In genomic region chr16:75243667-75244224, GRCh38 we compare ENCODE assay signal across 13 cellular contexts. TPM values are rescaled to one million over a fixed set of nuclear protein-coding genes. Genes with fewer than 3 reads are reported as not detected.
A peak's percentile ranks its signal among the peaks of the same experiment; 100 is the strongest.
DNase-seq lines count a peak whose midpoint lies in the region; ATAC-seq, FAIRE-seq and TF ChIP-seq lines count a peak whose summit lies in the region.
"Had no signal": no experiment of that assay in that cellular context is flagged by ENCODE, and none has a peak within 500 bp of the region (broad histone marks: within the 10 kb centered on the region; RNA-seq: fewer than 3 reads in every experiment).

No MANE protein-coding gene starts in this region.

- H3K9ac ChIP-seq in endothelial cell of umbilical vein (replicated peaks; ENCODE audit: extremely low read depth, insufficient read depth, low read length): peak overlapping the region; percentile 87

- TF ChIP-seq CTCF in left ventricle myocardium inferior (IDR thresholded peaks at IDR 0.05; ENCODE audit: borderline replicate concordance) (no peak), endothelial cell of umbilical vein (IDR thresholded peaks at IDR 0.05; ENCODE audit: extremely low read depth in 1 of 2, insufficient read depth in 1 of 2, low read depth in 1 of 2, low read length in 2 of 2) (no peak), osteoblast (IDR thresholded peaks at IDR 0.05; ENCODE audit: extremely low read depth, low read depth, low read length) (no peak)

- H4K20me1 ChIP-seq in endothelial cell of umbilical vein (replicated peaks; ENCODE audit: control insufficient read depth, extremely low read depth, insufficient read depth, low read length): no peaks in the 10 kb centered on the region
- peaks cover 38% of the 10 kb centered on the region for H4K20me1 ChIP-seq in osteoblast (ENCODE audit: insufficient read depth, low read length)

- H3K4me2 ChIP-seq in endothelial cell of umbilical vein (ENCODE audit: insufficient read depth, low read length) (no peak overlapping the region), osteoblast (ENCODE audit: insufficient read depth, low read length) (peak overlapping the region; percentile 72)

- dilution Hi-C loops in endothelial cell of umbilical vein (cut with MboI; ENCODE audit: extremely low pct_ligation_motif_present, low sequenced_read_pairs): no loop called here

- H3K4me3 ChIP-seq in left ventricle myocardium inferior (peak overlapping the region; percentile 23), endothelial cell of umbilical vein (replicated peaks in 1 of 3; ENCODE audit: insufficient read depth in 1 of 3, low read depth in 1 of 3, low read length in 3 of 3) (no peak overlapping the region), osteoblast (ENCODE audit: insufficient read depth, low read length) (peak overlapping the region; percentile 10)
- H3K4me3 ChIP-seq: HAP-1 had no signal

- DNase-seq in left ventricle myocardium inferior (no peak), left ventricle myocardium superior (no peak), endothelial cell of umbilical vein (ENCODE audit: low read depth, low spot score) (no peak), osteoblast (ENCODE audit: insufficient read length, low spot score, missing footprints) (no peak), urothelium cell line (ENCODE audit: low spot score) (no peak), NCI-H526 treated with DMSO at 0.1 percent for 48 hours (lab: John Stamatoyannopoulos, UW) (no peak)
- DNase-seq: NCI-H1048; NCI-H510A treated with DMSO at 0.1 percent for 48 hours; stimulated activated naive CD4-positive, alpha-beta T cell had no signal

- FAIRE-seq in endothelial cell of umbilical vein (lab: Jason Lieb, UNC) (no peak), urothelium cell line (lab: Jason Lieb, UNC) (peak; percentile 20)

- H3K9me3 ChIP-seq in left ventricle myocardium inferior (replicated peaks): no peaks in the 10 kb centered on the region
- H3K9me3 ChIP-seq in endothelial cell of umbilical vein (replicated peaks; ENCODE audit: control insufficient read depth, insufficient read depth, low read length): no peaks in the 10 kb centered on the region
- H3K9me3 ChIP-seq in osteoblast (ENCODE audit: low read depth, low read length): no peaks in the 10 kb centered on the region
- H3K9me3 ChIP-seq: HAP-1 had no signal

- CTCF ChIA-PET in endothelial cell of umbilical vein (lab: Charles Lee): interaction anchor here (1.1 to 3.0 kb wide), 7 partner anchors 10 to 160 kb away, joined by 3 to 32 read pairs (median 5); no protein-coding TSS in a partner anchor

- BruUV-seq in endothelial cell of umbilical vein (replicated peaks; lab: Mats Ljungman, UMichigan): no TSS peak

- ATAC-seq in left ventricle myocardium superior: no peak
- ATAC-seq in GM18517 (IDR thresholded peaks at IDR 0.05; ENCODE audit: unreplicated experiment): no peak
- no peak for ATAC-seq in HG03439 (IDR thresholded peaks at IDR 0.05; ENCODE audit: unreplicated experiment)

- H3K9me1 ChIP-seq in endothelial cell of umbilical vein (replicated peaks; ENCODE audit: control insufficient read depth, extremely low read depth, insufficient read depth, low read length): no peaks in the 10 kb centered on the region

- intact Hi-C loops in left ventricle myocardium inferior (cut with micrococcal nuclease) (no loop called here), left ventricle myocardium superior (cut with micrococcal nuclease) (no loop called here), endothelial cell of umbilical vein (cut with micrococcal nuclease) (loop anchor here (1.0 to 2.0 kb wide), 3 partner anchors 37 to 159 kb away; no protein-coding TSS in a partner anchor)

- H3K36me3 ChIP-seq in left ventricle myocardium inferior (peaks cover 31% of the 10 kb centered on the region), endothelial cell of umbilical vein (ENCODE audit: control insufficient read depth in 2 of 2, extremely low read depth in 1 of 2, insufficient read depth in 2 of 2, low read length in 2 of 2) (peaks cover 4 to 41% of the 10 kb centered on the region in 2 experiments), osteoblast (ENCODE audit: insufficient read depth, low read length) (peaks cover 51% of the 10 kb centered on the region)

- H3K27me3 ChIP-seq in left ventricle myocardium inferior (ENCODE audit: low read depth) (no peaks in the 10 kb centered on the region), endothelial cell of umbilical vein (ENCODE audit: control insufficient read depth in 2 of 2, insufficient read depth in 2 of 2, low read length in 2 of 2) (no peaks in the 10 kb centered on the region), osteoblast (ENCODE audit: insufficient read depth, low read length) (no peaks in the 10 kb centered on the region)

- no peak for TF ChIP-seq POLR2A in endothelial cell of umbilical vein (IDR thresholded peaks at IDR 0.05; ENCODE audit: low read depth, low read length)

- no peak overlapping the region for H2AFZ ChIP-seq in endothelial cell of umbilical vein (ENCODE audit: low read depth, low read length)
- no peak overlapping the region for H2AFZ ChIP-seq in osteoblast (ENCODE audit: low read length)

- H3K79me2 ChIP-seq in endothelial cell of umbilical vein (ENCODE audit: control insufficient read depth, insufficient read depth, low read length): peaks cover 96% of the 10 kb centered on the region
- peaks cover 96% of the 10 kb centered on the region for H3K79me2 ChIP-seq in osteoblast (ENCODE audit: insufficient read depth, low read length)

- POLR2A ChIA-PET in endothelial cell of umbilical vein (lab: Charles Lee): no interaction called here

- H3K4me1 ChIP-seq in left ventricle myocardium inferior (peaks cover 100% of the 10 kb centered on the region), endothelial cell of umbilical vein (ENCODE audit: control insufficient read depth, extremely low read depth, insufficient read depth, low read length) (peaks cover 60% of the 10 kb centered on the region), osteoblast (ENCODE audit: insufficient read depth, low read length) (peaks cover 68% of the 10 kb centered on the region)
- H3K4me1 ChIP-seq: HAP-1 had no signal

- H3K27ac ChIP-seq in left ventricle myocardium inferior (replicated peaks): peak overlapping the region; percentile 98
- peak overlapping the region; percentile 92 for H3K27ac ChIP-seq in endothelial cell of umbilical vein (ENCODE audit: insufficient read depth, low read depth, low read length)
- H3K27ac ChIP-seq in osteoblast (ENCODE audit: low read depth, low read length): peak overlapping the region; percentile 99

TF ChIP-seq in endothelial cell of umbilical vein, 7 proteins besides CTCF, POLR2A, EP300 and RAD21:
- TF ChIP-seq EZH2 (IDR thresholded peaks at IDR 0.05; ENCODE audit: borderline replicate concordance, low read depth, low read length, severe bottlenecking) (no peak), JUN (IDR thresholded peaks at IDR 0.05; ENCODE audit: borderline replicate concordance, insufficient read depth, insufficient read length, low read depth) (no peak), FOS (IDR thresholded peaks at IDR 0.05; ENCODE audit: borderline replicate concordance, insufficient read depth, low read length) (no peak), MYC (IDR thresholded peaks at IDR 0.05; ENCODE audit: low read depth, low read length) (no peak), POLR2AphosphoS5 (IDR thresholded peaks at IDR 0.05; ENCODE audit: insufficient read depth, low read depth, low read length) (no peak), GATA2 (IDR thresholded peaks at IDR 0.05; ENCODE audit: insufficient read depth, insufficient read length, low read depth, low read length) (no peak), MAX (IDR thresholded peaks at IDR 0.05; ENCODE audit: insufficient read depth, insufficient read length) (no peak)
TF ChIP-seq in endothelial cell of umbilical vein: peak in this region for 0.

RNA-seq across cellular contexts. Expression of gene BCAR1, which starts 7.7 kb away (rescaled TPM):
- total RNA-seq in left ventricle myocardium inferior (82.8 TPM), left ventricle myocardium superior (82.9 TPM), endothelial cell of umbilical vein (237 and 267 TPM in 2 replicates), osteoblast (66.9 and 75.3 TPM in 2 replicates)
- polyA plus RNA-seq in endothelial cell of umbilical vein: 171 and 198 TPM in 2 replicates
- polyA plus RNA-seq in endothelial cell of umbilical vein (2011; cell fraction: cytosol; rRNA removed): 110 and 135 TPM in 2 replicates
- polyA plus RNA-seq in endothelial cell of umbilical vein (2011; cell fraction: nucleus; rRNA removed): 257 and 307 TPM in 2 replicates
- polyA plus RNA-seq in endothelial cell of umbilical vein (2012): 194 and 202 TPM in 2 replicates
- 91.9 and 139 TPM in 2 replicates for polyA minus RNA-seq in endothelial cell of umbilical vein
- 24.9 TPM for polyA minus RNA-seq in endothelial cell of umbilical vein (2011; cell fraction: cytosol; rRNA and poly(A)+ RNA removed)
- polyA minus RNA-seq in endothelial cell of umbilical vein (2011; cell fraction: nucleus; rRNA and poly(A)+ RNA removed): 131 and 267 TPM in 2 replicates

RNA-seq across cellular contexts. Expression of gene CTRB1, which starts 25.0 kb away (rescaled TPM):
- total RNA-seq in left ventricle myocardium inferior (not detected), left ventricle myocardium superior (not detected), endothelial cell of umbilical vein (not detected in 2 replicates), osteoblast (not detected in 2 replicates)
- not detected in 2 replicates for polyA plus RNA-seq in endothelial cell of umbilical vein
- not detected in 2 replicates for polyA plus RNA-seq in endothelial cell of umbilical vein (2011; cell fraction: cytosol; rRNA removed)
- not detected in 2 replicates for polyA plus RNA-seq in endothelial cell of umbilical vein (2011; cell fraction: nucleus; rRNA removed)
- 0.41 TPM in 1 of 2 replicates, not detected in the other for polyA plus RNA-seq in endothelial cell of umbilical vein (2012)
- not detected in 2 replicates for polyA minus RNA-seq in endothelial cell of umbilical vein
- not detected for polyA minus RNA-seq in endothelial cell of umbilical vein (2011; cell fraction: cytosol; rRNA and poly(A)+ RNA removed)
- not detected in 2 replicates for polyA minus RNA-seq in endothelial cell of umbilical vein (2011; cell fraction: nucleus; rRNA and poly(A)+ RNA removed)
- total RNA-seq: A673 had no signal

RNA-seq across cellular contexts. Expression of gene CTRB2, which starts 36.8 kb away (rescaled TPM):
- total RNA-seq in left ventricle myocardium inferior (not detected), left ventricle myocardium superior (not detected), endothelial cell of umbilical vein (not detected in 2 replicates), osteoblast (not detected in 2 replicates)
- polyA plus RNA-seq in endothelial cell of umbilical vein: not detected in 2 replicates
- polyA plus RNA-seq in endothelial cell of umbilical vein (2011; cell fraction: cytosol; rRNA removed): not detected in 2 replicates
- not detected in 2 replicates for polyA plus RNA-seq in endothelial cell of umbilical vein (2011; cell fraction: nucleus; rRNA removed)
- polyA plus RNA-seq in endothelial cell of umbilical vein (2012): 0.15 and 0.16 TPM in 2 replicates
- polyA minus RNA-seq in endothelial cell of umbilical vein: not detected in 2 replicates
- not detected for polyA minus RNA-seq in endothelial cell of umbilical vein (2011; cell fraction: cytosol; rRNA and poly(A)+ RNA removed)
- polyA minus RNA-seq in endothelial cell of umbilical vein (2011; cell fraction: nucleus; rRNA and poly(A)+ RNA removed): not detected in 2 replicates
- total RNA-seq: A673 had no signal

Comparison
In these comparisons a context has a peak if more than half of its experiments do, and no peak if none do; other contexts are left out.
1. H3K4me3 ChIP-seq: peak in left ventricle myocardium inferior (single experiment) and osteoblast (single experiment); none in endothelial cell of umbilical vein (0 of 3).
2. Peak in every context shown above with its lines, with median percentiles within 50 percentile points of each other: H3K27ac ChIP-seq.